In the genomic region with DNA sequence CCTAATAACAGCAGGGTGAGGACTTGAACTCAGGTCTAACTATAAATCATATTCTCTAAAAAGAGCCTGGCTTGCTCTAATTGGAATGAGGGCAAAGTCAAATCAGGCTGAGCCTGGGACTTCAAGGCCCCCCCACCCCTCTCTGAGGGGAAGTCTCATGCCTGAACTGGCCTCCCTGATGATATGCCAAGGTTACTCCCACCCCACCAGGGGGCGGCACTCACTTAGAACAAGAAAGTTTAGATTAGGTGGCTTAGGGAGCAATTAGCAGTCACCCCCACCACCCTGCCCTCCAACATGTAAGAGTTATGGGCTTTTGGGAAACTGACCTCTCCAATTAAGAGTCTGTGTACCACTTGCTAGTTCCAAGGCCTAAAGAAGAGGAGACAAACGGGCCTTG, we compare ENCODE assay signal across 9 cellular contexts. TPM values are rescaled to one million over a fixed set of nuclear protein-coding genes. Genes with fewer than 3 reads are reported as not detected.
DNase-seq lines count a peak whose midpoint lies in the region; ATAC-seq and TF ChIP-seq lines count a peak whose summit lies in the region.
"Had no signal": no experiment of that assay in that cellular context is flagged by ENCODE, and none has a peak within 500 bp of the region (broad histone marks: within the 10 kb centered on the region; RNA-seq: fewer than 3 reads in every experiment).

No MANE protein-coding gene starts in this region.

- H3K9me3 Mint-ChIP-seq in CD14-positive monocyte = peaks cover 0 to 6% (median 0%) of the 10 kb centered on the region in 7 donors

- H3K4me1 Mint-ChIP-seq in CD14-positive monocyte = peaks cover 29% of the 10 kb centered on the region

- ATAC-seq in GM21825 (IDR thresholded peaks at IDR 0.05; ENCODE audit: unreplicated experiment) (peak; percentile 37), Panc1 (no peak), GM21526 (IDR thresholded peaks at IDR 0.05; ENCODE audit: low FRiP score, unreplicated experiment) (no peak)

- CTCF ChIA-PET in Panc1 (lab: Charles Lee) = no interaction called here

- no peak for TF ChIP-seq POLR2A in prostate gland (IDR thresholded peaks at IDR 0.05)

- H3K36me3 ChIP-seq in Panc1 (ENCODE audit: control insufficient read depth, insufficient read depth, low read length) (no peaks in the 10 kb centered on the region), prostate gland (no peaks in the 10 kb centered on the region)
- H3K36me3 ChIP-seq: suprapubic skin had no signal

- H3K4me3 Mint-ChIP-seq in CD14-positive monocyte = no peak overlapping the region

- no peaks in the 10 kb centered on the region for H3K9me3 ChIP-seq in Panc1 (ENCODE audit: control insufficient read depth, insufficient read depth, low read depth, low read length)
- H3K9me3 ChIP-seq in prostate gland = no peaks in the 10 kb centered on the region
- H3K9me3 ChIP-seq: suprapubic skin had no signal

- no peak overlapping the region for H3K4me3 ChIP-seq in Panc1 (ENCODE audit: low read depth in 2 of 2, low read length in 2 of 2)
- no peak overlapping the region for H3K4me3 ChIP-seq in prostate gland

- H3K27ac Mint-ChIP-seq in CD14-positive monocyte = peak overlapping the region in 3 of 7 donors; percentile 2 to 50 (median 22)

- POLR2A ChIA-PET in Panc1 (lab: Charles Lee) = no interaction called here

- no peak overlapping the region for H3K27ac ChIP-seq in Panc1 (ENCODE audit: low read length)
- peak overlapping the region in 1 of 2 donors; percentile 11 for H3K27ac ChIP-seq in prostate gland
- H3K27ac ChIP-seq: suprapubic skin had no signal

- intact Hi-C loops in CD14-positive monocyte (cut with micrococcal nuclease) (loop anchor here (1.0 to 10.0 kb wide), 3 partner anchors 30 to 84 kb away; no protein-coding TSS in a partner anchor), Panc1 (cut with micrococcal nuclease; ENCODE audit: unreplicated experiment) (loop anchor here (5.0 kb wide), 1 partner anchor 79 kb away; no protein-coding TSS in a partner anchor), prostate gland (cut with DNase I) (loop anchor here (5.0 kb wide), 1 partner anchor 84 kb away; no protein-coding TSS in a partner anchor)

- TF ChIP-seq CTCF in CD14-positive monocyte (IDR thresholded peaks at IDR 0.05) = peak; percentile 58
- TF ChIP-seq CTCF in Panc1 (IDR thresholded peaks at IDR 0.05) = peak; percentile 67
- peak in 2 of 4 experiments; percentile 44 to 50 for TF ChIP-seq CTCF in prostate gland (IDR thresholded peaks at IDR 0.05)

- in situ Hi-C loops in Panc1 (cut with HindIII; ENCODE audit: low pct_unique_long_range_greater_than_20kb, low sequenced_read_pairs) = no loop called here

- H3K36me3 Mint-ChIP-seq in CD14-positive monocyte = peaks cover 13 to 18% of the 10 kb centered on the region in 2 donors

- 0% methylated on average over 2 of the region's 2 CpGs for whole genome bisulfite sequencing in prostate gland

- H3K27me3 Mint-ChIP-seq in CD14-positive monocyte (ENCODE audit: low read depth in 3 of 3) = peaks cover 0 to 22% (median 5%) of the 10 kb centered on the region in 3 donors

- no peaks in the 10 kb centered on the region; the same call in 1 of the 2 replicates for H3K4me1 ChIP-seq in Panc1 (ENCODE audit: control insufficient read depth, insufficient read depth, low read length)
- H3K4me1 ChIP-seq in prostate gland (replicated peaks) = no peaks in the 10 kb centered on the region

- DNase-seq in CD14-positive monocyte (ENCODE audit: low spot score) (peak; percentile 67), Panc1 (ENCODE audit: low read depth, low spot score) (no peak), germinal center (ENCODE audit: low spot score) (peak; percentile 67), prostate gland (ENCODE audit: low spot score) (peak; percentile 35), NCI-H774 (lab: John Stamatoyannopoulos, UW) (no peak)
- peak; percentile 49 to 67 for DNase-seq in activated T-helper 1 cell treated with anti-CD3 and anti-CD28 coated beads, Interleukin-2, amount 50 U/mL, for 16 hours (ENCODE audit: low read depth in 1 of 2, low spot score in 1 of 2)

- no TSS peak for BruUV-seq in Panc1 (replicated peaks; lab: Mats Ljungman, UMichigan)

- H3K27me3 ChIP-seq in Panc1 (ENCODE audit: control insufficient read depth, insufficient read depth, low read length) (peaks cover 4% of the 10 kb centered on the region), prostate gland (replicated peaks; ENCODE audit: insufficient read depth) (no peaks in the 10 kb centered on the region)
- H3K27me3 ChIP-seq: suprapubic skin had no signal

RNA-seq across cellular contexts. Expression of a gene that starts 2.7 kb away (rescaled TPM):
- polyA plus RNA-seq in CD14-positive monocyte = 1 to 10 TPM; 1.4 to 1.5 TPM
- total RNA-seq in Panc1 (2021; ENCODE audit: unreplicated experiment) = 2.9 TPM
- polyA plus RNA-seq in Panc1 (2012; ENCODE audit: insufficient read length) = 2.8 TPM
- total RNA-seq in prostate gland = 10 to 100 TPM; 40.4 to 74.0 TPM

RNA-seq across cellular contexts. Expression of a gene that starts 8.2 kb away (rescaled TPM):
- polyA plus RNA-seq in CD14-positive monocyte = not detected
- total RNA-seq in Panc1 (2021; ENCODE audit: unreplicated experiment) (not detected), prostate gland (not detected)
- not detected for polyA plus RNA-seq in Panc1 (2012; ENCODE audit: insufficient read length)
- total RNA-seq: suprapubic skin had no signal

RNA-seq across cellular contexts. Expression of a gene that starts 13.1 kb away (rescaled TPM):
- polyA plus RNA-seq in CD14-positive monocyte = 10 to 100 TPM; 48.3 to 94.5 TPM
- total RNA-seq in Panc1 (2021; ENCODE audit: unreplicated experiment) = 0.28 TPM
- polyA plus RNA-seq in Panc1 (2012; ENCODE audit: insufficient read length) = not detected
- total RNA-seq in prostate gland = 1 to 10 TPM in 1 of 2 donors, under 1 TPM in 1; 0.73 to 2.8 TPM

RNA-seq across cellular contexts. Expression of a gene that starts 20.1 kb away (rescaled TPM):
- polyA plus RNA-seq in CD14-positive monocyte = 1 to 10 TPM; 2.4 to 5.0 TPM
- total RNA-seq in Panc1 (2021; ENCODE audit: unreplicated experiment) = 42.0 TPM
- polyA plus RNA-seq in Panc1 (2012; ENCODE audit: insufficient read length) = 35.5 TPM
- 10 to 100 TPM; 29.4 to 82.3 TPM for total RNA-seq in prostate gland

RNA-seq across cellular contexts. Expression of a gene that starts 30.2 kb away (rescaled TPM):
- 1 to 10 TPM; 4.2 to 5.0 TPM for polyA plus RNA-seq in CD14-positive monocyte
- total RNA-seq in Panc1 (2021; ENCODE audit: unreplicated experiment) = 117 TPM
- 88.3 TPM for polyA plus RNA-seq in Panc1 (2012; ENCODE audit: insufficient read length)
- 10 to 100 TPM; 54.5 to 65.5 TPM for total RNA-seq in prostate gland

Comparison
In these comparisons a context has a peak if more than half of its experiments do, and no peak if none do; other contexts are left out.
1. DNase-seq: peak in CD14-positive monocyte (single experiment), activated T-helper 1 cell treated with anti-CD3 and anti-CD28 coated beads, Interleukin-2, amount 50 U/mL, for 16 hours (2 of 2), germinal center (single experiment) and prostate gland (single experiment); none in Panc1 (single experiment) and NCI-H774 (single experiment).
2. RNA of a gene that starts 2.7 kb away (total RNA-seq): 40.4 to 74.0 TPM in prostate gland; 2.9 TPM in Panc1 (single experiment); every median in the first group is over 10 times any median in the second.